In genomic region chr4:107689912-107690587, GRCh38 we compare ENCODE assay signal across 10 cellular contexts. TPM values are rescaled to one million over a fixed set of nuclear protein-coding genes. Genes with fewer than 3 reads are reported as not detected.
DNase-seq lines count a peak whose midpoint lies in the region; ATAC-seq and TF ChIP-seq lines count a peak whose summit lies in the region.
"Had no signal": no experiment of that assay in that cellular context is flagged by ENCODE, and none has a peak within 500 bp of the region (broad histone marks: within the 10 kb centered on the region; RNA-seq: fewer than 3 reads in every experiment).

No MANE protein-coding gene starts in this region.

- H3K79me2 ChIP-seq in fibroblast of lung (ENCODE audit: control insufficient read depth, insufficient read depth, low read length), result no peaks in the 10 kb centered on the region

- H3K27ac ChIP-seq in fibroblast of lung (ENCODE audit: insufficient read depth, low read length) (no peak overlapping the region), spleen (no peak overlapping the region), vagina (no peak overlapping the region)

- no peak overlapping the region for H3K27ac Mint-ChIP-seq in activated T-cell treated with anti-CD3 and anti-CD28 coated beads, Interleukin-2, amount 50 U/mL, for 72 hours
- H3K27ac Mint-ChIP-seq: activated naive CD8-positive, alpha-beta T cell; B cell had no signal

- no peaks in the 10 kb centered on the region for H3K4me1 Mint-ChIP-seq in activated T-cell treated with anti-CD3 and anti-CD28 coated beads, Interleukin-2, amount 50 U/mL, for 72 hours (ENCODE audit: low read depth)
- H3K4me1 Mint-ChIP-seq: B cell had no signal

- WGBS in spleen, 5 donors, result 92 to 99% (median 98%) methylated on average over 2 of the region's 2 CpGs

- H3K9me3 ChIP-seq in fibroblast of lung (ENCODE audit: control insufficient read depth, insufficient read depth, low read depth, low read length) (no peaks in the 10 kb centered on the region), spleen (no peaks in the 10 kb centered on the region), vagina (no peaks in the 10 kb centered on the region)

- H3K36me3 Mint-ChIP-seq in activated T-cell treated with anti-CD3 and anti-CD28 coated beads, Interleukin-2, amount 50 U/mL, for 72 hours (ENCODE audit: insufficient read depth in 2 of 2), result peaks cover 2 to 3% of the 10 kb centered on the region in 2 donors

- no peak overlapping the region for H3K4me3 Mint-ChIP-seq in activated T-cell treated with anti-CD3 and anti-CD28 coated beads, Interleukin-2, amount 50 U/mL, for 72 hours
- H3K4me3 Mint-ChIP-seq: activated naive CD8-positive, alpha-beta T cell; B cell had no signal

- no peak overlapping the region for H2AFZ ChIP-seq in fibroblast of lung (ENCODE audit: low read length)

- no peaks in the 10 kb centered on the region for H3K9me3 Mint-ChIP-seq in activated T-cell treated with anti-CD3 and anti-CD28 coated beads, Interleukin-2, amount 50 U/mL, for 72 hours

- ATAC-seq in activated T-cell treated with anti-CD3 and anti-CD28 coated beads, Interleukin-2, amount 50 U/mL, for 72 hours (replicated peaks in 1 of 2), result peak; percentile 99

- H4K20me1 ChIP-seq in fibroblast of lung (ENCODE audit: control insufficient read depth, extremely low read depth, insufficient read depth, low read length), result no peaks in the 10 kb centered on the region

- peaks cover 1% of the 10 kb centered on the region for H3K36me3 ChIP-seq in fibroblast of lung (ENCODE audit: control insufficient read depth, insufficient read depth, low read length)
- peaks cover 0 to 62% (median 5%) of the 10 kb centered on the region in 6 donors for H3K36me3 ChIP-seq in spleen
- peaks cover 0 to 17% of the 10 kb centered on the region in 2 donors for H3K36me3 ChIP-seq in vagina

- H3K4me1 ChIP-seq in fibroblast of lung (ENCODE audit: control insufficient read depth, extremely low read depth, insufficient read depth, low read length), result peaks cover 3% of the 10 kb centered on the region
- peaks cover 0 to 6% (median 3%) of the 10 kb centered on the region in 6 donors for H3K4me1 ChIP-seq in spleen
- H3K4me1 ChIP-seq in vagina, result no peaks in the 10 kb centered on the region

- H3K4me3 ChIP-seq in fibroblast of lung (replicated peaks in 1 of 4; ENCODE audit: control extremely low read depth in 1 of 4, insufficient read depth in 1 of 4, low read depth in 3 of 4, low read length in 4 of 4), result no peak overlapping the region
- no peak overlapping the region for H3K4me3 ChIP-seq in spleen
- H3K4me3 ChIP-seq in vagina, result no peak overlapping the region

- H3K27me3 ChIP-seq in fibroblast of lung (ENCODE audit: control insufficient read depth, insufficient read depth, low read length), result no peaks in the 10 kb centered on the region
- H3K27me3 ChIP-seq in spleen (replicated peaks in 1 of 7), result no peaks in the 10 kb centered on the region
- no peaks in the 10 kb centered on the region for H3K27me3 ChIP-seq in vagina

- TF ChIP-seq POLR2A in spleen (IDR thresholded peaks at IDR 0.05) (no peak), vagina (IDR thresholded peaks at IDR 0.05) (no peak)

- no peak for DNase-seq in activated T-cell treated with anti-CD3 and anti-CD28 coated beads, Interleukin-2, amount 50 U/mL, for 72 hours
- DNase-seq in activated T-cell treated with anti-CD3 and anti-CD28 coated beads for 4 hours, result no peak
- DNase-seq in M059J (ENCODE audit: low read depth), result peak; percentile 84
- DNase-seq in fibroblast of lung (ENCODE audit: low read depth in 2 of 2), result peak; percentile 58 to 95
- peak; percentile 33 for DNase-seq in superior temporal gyrus (ENCODE audit: extremely low spot score)
- DNase-seq in spleen, result no peak
- no peak for DNase-seq in NCI-H446 (lab: John Stamatoyannopoulos, UW)
- no peak for DNase-seq in vagina (ENCODE audit: extremely low spot score in 2 of 2)

- TF ChIP-seq CTCF in fibroblast of lung (conservative IDR thresholded peaks at IDR 0.05 in 1 of 2, IDR thresholded peaks at IDR 0.05 in 1 of 2; ENCODE audit: low read depth in 1 of 2, low read length in 2 of 2) (no peak), spleen (IDR thresholded peaks at IDR 0.05 in 8 of 11, conservative IDR thresholded peaks at IDR 0.05 in 3 of 11) (no peak), vagina (IDR thresholded peaks at IDR 0.05) (no peak)

- no peaks in the 10 kb centered on the region for H3K27me3 Mint-ChIP-seq in activated T-cell treated with anti-CD3 and anti-CD28 coated beads, Interleukin-2, amount 50 U/mL, for 72 hours (ENCODE audit: low read depth)
- H3K27me3 Mint-ChIP-seq: activated naive CD8-positive, alpha-beta T cell; B cell had no signal

- intact Hi-C loops in spleen (cut with DNase I; ENCODE audit: low total_unique reads), result no loop called here
- intact Hi-C loops in vagina (cut with DNase I), result no loop called here

- peak overlapping the region; percentile 7 for H3K4me2 ChIP-seq in fibroblast of lung (ENCODE audit: extremely low read depth, insufficient read depth, low read length)

- no peak overlapping the region for H3K9ac ChIP-seq in fibroblast of lung (ENCODE audit: insufficient read depth, low read length)

RNA-seq across cellular contexts. Expression of gene PAPSS1, which starts 30.0 kb away (rescaled TPM):
- total RNA-seq in activated T-cell treated with anti-CD3 and anti-CD28 coated beads, Interleukin-2, amount 50 U/mL, for 72 hours, result 10 to 100 TPM; 31.6 to 33.2 TPM
- 55.4 and 65.5 TPM in 2 replicates for total RNA-seq in M059J (2014; rRNA removed; shearing (Covaris generic))
- total RNA-seq in fibroblast of lung, result 44.9 and 59.9 TPM in 2 replicates
- 70.3 and 93.6 TPM in 2 replicates for polyA plus RNA-seq in fibroblast of lung
- polyA plus RNA-seq in fibroblast of lung (2012), result 40.1 and 56.1 TPM in 2 replicates
- 34.7 and 36.5 TPM in 2 replicates for polyA minus RNA-seq in fibroblast of lung (ENCODE audit: low replicate concordance)
- total RNA-seq in spleen, result 10 to 100 TPM; 26.2 to 73.8 (median 27.4) TPM
- polyA plus RNA-seq in spleen, result 10 to 100 TPM; 22.7 to 24.6 (median 23.4) TPM
- 27.5 TPM for total RNA-seq in vagina

Comparison
In these comparisons a context has a peak if more than half of its experiments do, and no peak if none do; other contexts are left out.
1. DNase-seq: peak in M059J (single experiment), fibroblast of lung (2 of 2) and superior temporal gyrus (single experiment); none in activated T-cell treated with anti-CD3 and anti-CD28 coated beads, Interleukin-2, amount 50 U/mL, for 72 hours (0 of 2), activated T-cell treated with anti-CD3 and anti-CD28 coated beads for 4 hours (single experiment), spleen (single experiment), NCI-H446 (0 of 2) and vagina (0 of 2).